ENCODE assay signal across 8 cellular contexts in the genomic region with DNA sequence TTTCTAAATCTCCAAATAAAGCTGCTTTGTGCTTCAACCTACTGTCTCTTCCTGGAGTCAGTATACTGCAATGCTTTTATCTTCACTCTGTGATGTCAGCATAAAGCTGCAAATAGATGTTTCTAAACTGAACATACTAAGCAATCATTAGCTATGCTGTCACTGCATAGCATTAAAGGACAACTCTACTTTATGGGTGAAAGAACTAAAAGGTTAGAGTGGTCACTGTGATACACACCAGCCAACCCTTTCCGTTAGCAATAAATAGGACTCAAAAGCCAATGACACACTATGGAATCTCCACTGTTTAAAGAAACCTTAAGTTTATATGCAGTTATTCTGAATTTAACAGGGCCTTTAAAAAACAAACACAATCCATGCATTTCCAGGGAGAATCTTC. TPM values are rescaled to one million over a fixed set of nuclear protein-coding genes. Genes with fewer than 3 reads are reported as not detected.
DNase-seq lines count a peak whose midpoint lies in the region; ATAC-seq, FAIRE-seq and TF ChIP-seq lines count a peak whose summit lies in the region.

No MANE protein-coding gene starts in this region.

- H3K4me2 ChIP-seq in skeletal muscle satellite cell (ENCODE audit: low read length) = peak overlapping the region; percentile 97

- peak overlapping the region; percentile 99 for H3K4me3 Mint-ChIP-seq in T-cell

- TF ChIP-seq POLR2A in GM12892 (IDR thresholded peaks at IDR 0.05; ENCODE audit: low read depth, low read length) = no peak

- TF ChIP-seq CTCF in fibroblast of villous mesenchyme (IDR thresholded peaks at IDR 0.05; ENCODE audit: insufficient read depth, low read depth, low read length) = no peak

- no peak for DNase-seq in GM12892 (ENCODE audit: insufficient read length)
- no peak for DNase-seq in T-cell
- peak; percentile 61 for DNase-seq in fibroblast of villous mesenchyme (ENCODE audit: low read depth)
- no peak for DNase-seq in AG08396 (ENCODE audit: low spot score)
- DNase-seq in activated naive CD4-positive, alpha-beta T cell (lab: John Stamatoyannopoulos, UW) = no peak
- no peak for DNase-seq in NCI-H2227 treated with DMSO at 0.1 percent for 48 hours (lab: John Stamatoyannopoulos, UW)

- no peaks in the 10 kb centered on the region for H3K9me3 ChIP-seq in skeletal muscle satellite cell (replicated peaks; ENCODE audit: low read length)

- H3K27me3 Mint-ChIP-seq in T-cell = no peaks in the 10 kb centered on the region

- H3K36me3 Mint-ChIP-seq in T-cell = peaks cover 20% of the 10 kb centered on the region

- H3K4me1 Mint-ChIP-seq in T-cell = peaks cover 44 to 59% (median 58%) of the 10 kb centered on the region in 3 donors

- CTCF ChIA-PET in T-cell (lab: Charles Lee) = interaction anchor here (0.5 to 1.0 kb wide), 2 partner anchors 9 to 12 kb away, joined by 3 to 8 read pairs; no protein-coding TSS in a partner anchor

- POLR2A ChIA-PET in T-cell (lab: Charles Lee) = no interaction called here

- H3K9ac ChIP-seq in skeletal muscle satellite cell (ENCODE audit: low read depth, low read length) = peak overlapping the region; percentile 93

- FAIRE-seq in GM12892 (lab: Jason Lieb, UNC) = peak; percentile 62

- H3K27ac Mint-ChIP-seq in T-cell = peak overlapping the region; percentile 90 to 96

- H3K27me3 ChIP-seq in skeletal muscle satellite cell (ENCODE audit: control insufficient read depth, insufficient read depth, low read length) = no peaks in the 10 kb centered on the region

- peaks cover 0 to 6% (median 4%) of the 10 kb centered on the region in 3 donors for H3K9me3 Mint-ChIP-seq in T-cell

- H3K4me1 ChIP-seq in skeletal muscle satellite cell (ENCODE audit: control insufficient read depth, insufficient read depth, low read length) = peaks cover 14% of the 10 kb centered on the region

- H3K4me3 ChIP-seq in fibroblast of villous mesenchyme (ENCODE audit: low read depth, low read length) = peak overlapping the region; percentile 99
- peak overlapping the region; percentile 96 for H3K4me3 ChIP-seq in skeletal muscle satellite cell (ENCODE audit: low read length)

- ATAC-seq in T-cell (replicated peaks in 1 of 4) (no peak), GM19452 (IDR thresholded peaks at IDR 0.05; ENCODE audit: unreplicated experiment) (no peak)

- H3K36me3 ChIP-seq in skeletal muscle satellite cell (ENCODE audit: insufficient read depth, low read length) = no peaks in the 10 kb centered on the region

RNA-seq across cellular contexts. Expression of gene CCDC186, which starts 1.8 kb away (rescaled TPM):
- 7.3 TPM for polyA plus RNA-seq in GM12892 (2012; ENCODE audit: missing spikeins)
- total RNA-seq in T-cell (10 to 100 TPM; 25.2 to 46.7 (median 27.0) TPM), fibroblast of villous mesenchyme (15.1 and 22.0 TPM in 2 replicates)
- total RNA-seq in skeletal muscle satellite cell (2012; rRNA removed) = 5.9 and 8.6 TPM in 2 replicates

RNA-seq across cellular contexts. Expression of gene TDRD1, which starts 6.9 kb away (rescaled TPM):
- not detected for polyA plus RNA-seq in GM12892 (2012; ENCODE audit: missing spikeins)
- total RNA-seq in T-cell (under 1 TPM in 4 of 5 donors, not detected in 1; 0.12 to 0.38 (median 0.25) TPM), fibroblast of villous mesenchyme (0.43 and 0.64 TPM in 2 replicates)
- total RNA-seq in skeletal muscle satellite cell (2012; rRNA removed) = 2.4 and 3.0 TPM in 2 replicates
